In genomic region chr1:28581531-28582247, GRCh38 we compare ENCODE assay signal across 8 cellular contexts. TPM values are rescaled to one million over a fixed set of nuclear protein-coding genes. Genes with fewer than 3 reads are reported as not detected.
DNase-seq lines count a peak whose midpoint lies in the region; ATAC-seq and TF ChIP-seq lines count a peak whose summit lies in the region.

No MANE protein-coding gene starts in this region.

- no peaks in the 10 kb centered on the region for H3K9me3 ChIP-seq in right lobe of liver

- peak overlapping the region; percentile 42 to 83 (median 77) for H3K27ac ChIP-seq in right lobe of liver

- intact Hi-C loops in right lobe of liver (cut with DNase I): no loop called here

- H3K27me3 ChIP-seq in right lobe of liver: no peaks in the 10 kb centered on the region

- TF ChIP-seq CTCF in right lobe of liver (IDR thresholded peaks at IDR 0.05): peak in 1 of 4 donors; percentile 14

- WGBS in right lobe of liver (ENCODE audit: insufficient coverage, low coverage, low lambda C conversion rate, missing lambda C conversion rate): 0% methylated on average over 22 of the region's 75 CpGs

- ATAC-seq in HG03457 (IDR thresholded peaks at IDR 0.05; ENCODE audit: unreplicated experiment) (peak; percentile 70), right lobe of liver (peak; percentile 97 to 99 (median 98))

- peaks cover 0 to 29% (median 15%) of the 10 kb centered on the region in 4 donors for H3K36me3 ChIP-seq in right lobe of liver

- H3K4me3 ChIP-seq in right lobe of liver: peak overlapping the region; percentile 67 to 75 (median 73)

- DNase-seq in C1 segment of cervical spinal cord (lab: John Stamatoyannopoulos, UW): peak; percentile 58 to 94 (median 88)
- peak; percentile 76 for DNase-seq in GM19240 (ENCODE audit: insufficient read length, low spot score)
- peak; percentile 77 for DNase-seq in NCI-H524 treated with DMSO at 0.1 percent for 48 hours (lab: John Stamatoyannopoulos, UW)
- DNase-seq in activated CD4-positive, alpha-beta T cell treated with anti-CD3 and anti-CD28 coated beads, Interleukin-2, amount 50 U/mL, for 1 hour: peak; percentile 91
- DNase-seq in dedifferentiated amniotic fluid mesenchymal stem cell (ENCODE audit: extremely low spot score): peak; percentile 93
- peak; percentile 97 to 98 (median 98) for DNase-seq in right lobe of liver
- DNase-seq in stimulated activated CD4-positive, alpha-beta T cell treated with anti-CD3 and anti-CD28 coated beads, Interleukin-4, amount 100 ng/mL, for 24 hours: peak; percentile 94

- TF ChIP-seq POLR2A in right lobe of liver (IDR thresholded peaks at IDR 0.05): peak; percentile 93

- peaks cover 0 to 18% (median 7%) of the 10 kb centered on the region in 4 donors for H3K4me1 ChIP-seq in right lobe of liver

RNA-seq across cellular contexts. Expression of gene RAB42, which starts 10.4 kb away (rescaled TPM):
- total RNA-seq in right lobe of liver: 10 to 100 TPM in 1 of 6 experiments, 1 to 10 TPM in 2, under 1 TPM in 3; 0.28 to 12.0 (median 1.2) TPM

RNA-seq across cellular contexts. Expression of gene TRNAU1AP, which starts 28.8 kb away (rescaled TPM):
- total RNA-seq in right lobe of liver: 10 to 100 TPM in 1 of 6 experiments, 1 to 10 TPM in 5; 5.2 to 14.8 (median 7.3) TPM

Comparison
In these comparisons a context has a peak if more than half of its experiments do, and no peak if none do; other contexts are left out.
1. Peak in every context shown above with its lines: DNase-seq, ATAC-seq, H3K4me3 ChIP-seq and H3K27ac ChIP-seq.